In the genomic region with DNA sequence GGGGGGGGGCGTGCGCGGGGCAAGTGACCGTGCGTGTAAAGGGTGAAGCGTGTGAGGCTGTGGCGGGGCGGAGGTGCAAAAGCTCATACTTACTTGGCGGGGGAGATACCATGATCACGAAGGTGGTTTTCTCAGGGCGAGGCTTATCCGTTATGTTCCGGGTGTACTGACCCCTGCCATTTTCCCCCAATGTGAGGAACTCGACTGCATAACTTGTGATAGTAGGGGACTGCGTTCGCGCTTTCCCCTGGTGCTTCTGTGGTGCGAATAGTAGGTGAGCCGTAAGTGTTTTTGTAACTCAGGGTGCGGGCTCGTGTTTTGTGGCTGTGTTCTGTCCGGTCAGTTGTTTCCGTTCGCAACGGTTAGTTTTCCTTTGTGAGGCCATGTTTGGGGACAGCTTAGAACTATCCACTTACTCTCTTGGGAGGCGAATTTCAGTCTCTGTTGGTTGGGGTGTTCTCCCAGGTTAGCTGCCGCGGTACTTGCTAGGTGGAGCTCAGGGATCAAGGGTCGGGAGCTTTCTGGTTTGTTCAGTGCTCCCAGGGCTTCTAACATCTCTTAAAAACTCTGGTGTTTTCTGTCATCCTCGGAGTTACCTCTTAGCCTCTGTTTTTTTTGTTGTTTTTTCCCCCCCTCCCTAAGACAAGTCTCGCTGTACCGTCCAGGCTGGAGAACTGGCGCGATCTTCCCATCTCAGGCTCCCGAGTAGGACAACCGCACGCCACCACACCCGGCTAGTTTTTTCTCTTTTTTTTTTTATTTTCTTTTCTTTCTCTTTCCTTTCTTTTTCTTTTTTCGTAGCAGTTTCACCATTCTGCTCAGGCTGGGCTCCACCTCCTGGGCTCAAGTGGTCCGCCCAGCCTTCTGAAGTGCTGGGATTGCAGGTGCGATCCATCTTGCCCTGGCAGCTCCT, we compare ENCODE assay signal across 8 cellular contexts. TPM values are rescaled to one million over a fixed set of nuclear protein-coding genes. Genes with fewer than 3 reads are reported as not detected.
DNase-seq lines count a peak whose midpoint lies in the region; ATAC-seq and TF ChIP-seq lines count a peak whose summit lies in the region.
"Not testable (repeated sequence)": the region's sequence is repeated elsewhere in the genome, so short reads cannot be mapped to it uniquely, and the experiment has no call there.

No MANE protein-coding gene starts in this region.

- not testable (repeated sequence) for H3K36me3 ChIP-seq in iPS DF 6.9 (ENCODE audit: control insufficient read depth, insufficient read depth, low read length); aorta (ENCODE audit: control insufficient read depth in 1 of 2, insufficient read depth in 2 of 2, low read length in 1 of 2)

- peak; percentile 91 for DNase-seq in NCI-H2171 (lab: John Stamatoyannopoulos, UW)
- peak; percentile 57 to 98 for DNase-seq in T47D (ENCODE audit: low read depth in 1 of 2, low spot score in 1 of 2)
- peak; percentile 25 for DNase-seq in iPS DF 6.9 (ENCODE audit: low read depth, low spot score)
- peak; percentile 99 for DNase-seq in retinal pigment epithelial cell (ENCODE audit: low read depth)
- DNase-seq in aorta = peak; percentile 78 to 83

- not testable (repeated sequence) for H3K9me3 ChIP-seq in iPS DF 6.9 (ENCODE audit: control insufficient read depth, insufficient read depth, low read length); aorta (ENCODE audit: control insufficient read depth, low read length)

- peak; percentile 91 for ATAC-seq in GM18867 (IDR thresholded peaks at IDR 0.05; ENCODE audit: unreplicated experiment)
- ATAC-seq in HG03045 (IDR thresholded peaks at IDR 0.05; ENCODE audit: unreplicated experiment) = peak; percentile 85
- peak; percentile 87 for ATAC-seq in aorta (ENCODE audit: low FRiP score)

- not testable (repeated sequence) for TF ChIP-seq CTCF in VCaP (conservative IDR thresholded peaks at IDR 0.05); retinal pigment epithelial cell (conservative IDR thresholded peaks at IDR 0.05; ENCODE audit: low read depth, low read length)

- H3K27ac ChIP-seq in VCaP = peak overlapping the region; percentile 77
- H3K27ac ChIP-seq in iPS DF 6.9 (ENCODE audit: low read length) = not testable (repeated sequence)
- peak overlapping the region in 1 of 2 donors; percentile 42 for H3K27ac ChIP-seq in aorta (ENCODE audit: low read depth in 1 of 2, low read length in 2 of 2)

- WGBS in iPS DF 6.9 (ENCODE audit: insufficient coverage, insufficient read length) = no CpG with 5 or more reads among the region's 41 CpGs
- 1 to 3% methylated on average over 41 of the region's 41 CpGs for WGBS in aorta, 2 donors

- H3K27me3 ChIP-seq in iPS DF 6.9 (ENCODE audit: control insufficient read depth, insufficient read depth, low read length); aorta (ENCODE audit: control insufficient read depth in 1 of 2, insufficient read depth in 2 of 2, low read length in 1 of 2): not testable (repeated sequence)

- H3K4me3 ChIP-seq in iPS DF 6.9 (ENCODE audit: low read length) = peak overlapping the region; percentile 37; the same call in 1 of the 2 replicates
- H3K4me3 ChIP-seq in retinal pigment epithelial cell (ENCODE audit: low read length) = peak overlapping the region; percentile 42
- H3K4me3 ChIP-seq in aorta (ENCODE audit: low read length in 2 of 2) = peak overlapping the region; percentile 22 to 72

- not testable (repeated sequence) for H3K4me1 ChIP-seq in iPS DF 6.9 (ENCODE audit: control insufficient read depth, insufficient read depth, low read length); aorta (ENCODE audit: control insufficient read depth in 1 of 2, insufficient read depth in 2 of 2, low read length in 2 of 2)

- intact Hi-C loops in aorta (cut with DNase I) = not testable (repeated sequence)

- in situ Hi-C loops in T47D (cut with HindIII; ENCODE audit: low pct_unique_long_range_greater_than_20kb, low sequenced_read_pairs) = not testable (repeated sequence)

RNA-seq across cellular contexts. Expression of a gene that starts 39.3 kb away (rescaled TPM):
- not detected for total RNA-seq in aorta
- polyA plus RNA-seq in aorta = not detected

RNA-seq across cellular contexts. Expression of a gene that starts 48.7 kb away (rescaled TPM):
- total RNA-seq in aorta = 10 to 100 TPM; 43.8 to 66.0 TPM
- 10 to 100 TPM; 23.0 to 23.3 TPM for polyA plus RNA-seq in aorta

Comparison
In these comparisons a context has a peak if more than half of its experiments do, and no peak if none do; other contexts are left out.
1. DNase-seq: peak in every context shown above with its lines; median percentile 99 in retinal pigment epithelial cell; 91 in NCI-H2171; 80 in aorta; 78 in T47D; 25 in iPS DF 6.9.